8 cellular contexts compared by ENCODE assay signal in the genomic region with DNA sequence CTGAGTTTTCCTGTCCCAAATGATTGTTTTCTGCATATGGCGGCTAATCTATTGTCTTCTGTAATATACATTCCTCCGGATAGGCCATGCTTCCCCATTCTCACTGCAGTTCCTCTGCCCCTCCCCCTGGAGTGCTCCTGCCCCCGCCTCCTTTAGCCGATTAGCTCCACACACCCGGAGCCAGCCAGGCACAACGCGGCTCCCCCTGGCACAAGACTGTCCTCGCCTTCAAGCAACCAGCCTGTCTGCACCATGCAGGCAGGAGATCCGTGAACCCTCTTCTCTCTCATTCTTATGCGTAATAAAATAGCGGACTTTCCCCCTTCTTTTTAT. TPM values are rescaled to one million over a fixed set of nuclear protein-coding genes. Genes with fewer than 3 reads are reported as not detected.
DNase-seq lines count a peak whose midpoint lies in the region; ATAC-seq and TF ChIP-seq lines count a peak whose summit lies in the region.

No MANE protein-coding gene starts in this region.

- no peak overlapping the region for H3K4me3 ChIP-seq in NB4 (ENCODE audit: low read depth, low read length)
- no peak overlapping the region for H3K4me3 ChIP-seq in lower leg skin (ENCODE audit: low read depth, poor library complexity, severe bottlenecking)

- intact Hi-C loops in lower leg skin (cut with DNase I; ENCODE audit: low total_unique reads) = no loop called here

- no peak for ATAC-seq in HG03520 (IDR thresholded peaks at IDR 0.05; ENCODE audit: unreplicated experiment)

- TF ChIP-seq POLR2A in NB4 (IDR thresholded peaks at IDR 0.05; ENCODE audit: extremely low read depth, insufficient read length) (no peak), lower leg skin (IDR thresholded peaks at IDR 0.05) (no peak)

- DNase-seq in ELR (ENCODE audit: low read depth) = peak; percentile 38
- DNase-seq in NB4 (ENCODE audit: low read depth) = peak; percentile 45
- peak; percentile 59 for DNase-seq in astrocyte of the hippocampus (ENCODE audit: low read depth, low spot score)
- DNase-seq in left kidney (ENCODE audit: low read depth, low spot score) = peak; percentile 86
- no peak for DNase-seq in lower leg skin (ENCODE audit: low spot score in 2 of 2)
- DNase-seq in stimulated activated CD4-positive, alpha-beta T cell treated with anti-CD3 and anti-CD28 coated beads, Interleukin-4, amount 100 ng/mL, for 4 hours = no peak

- TF ChIP-seq CTCF in NB4 (IDR thresholded peaks at IDR 0.05; ENCODE audit: low read depth, low read length) (no peak), lower leg skin (IDR thresholded peaks at IDR 0.05) (no peak)

- H3K27ac ChIP-seq in temporal lobe (ENCODE audit: low read depth, low read length) = peak overlapping the region; percentile 77

- WGBS in lower leg skin, 2 donors = 13 to 20% methylated on average over 11 of the region's 11 CpGs

RNA-seq across cellular contexts. Expression of gene SERTAD4, which starts 18.0 kb away (rescaled TPM):
- total RNA-seq in temporal lobe (6.1 TPM), lower leg skin (10 to 100 TPM in 3 of 4 donors, 1 to 10 TPM in 1; 9.6 to 18.1 (median 14.9) TPM)

Comparison
In these comparisons a context has a peak if more than half of its experiments do, and no peak if none do; other contexts are left out.
1. DNase-seq: peak in ELR (single experiment), NB4 (single experiment), astrocyte of the hippocampus (single experiment) and left kidney (single experiment); none in lower leg skin (0 of 2) and stimulated activated CD4-positive, alpha-beta T cell treated with anti-CD3 and anti-CD28 coated beads, Interleukin-4, amount 100 ng/mL, for 4 hours (0 of 2).